ENCODE assay signal across 28 cellular contexts in the genomic region with DNA sequence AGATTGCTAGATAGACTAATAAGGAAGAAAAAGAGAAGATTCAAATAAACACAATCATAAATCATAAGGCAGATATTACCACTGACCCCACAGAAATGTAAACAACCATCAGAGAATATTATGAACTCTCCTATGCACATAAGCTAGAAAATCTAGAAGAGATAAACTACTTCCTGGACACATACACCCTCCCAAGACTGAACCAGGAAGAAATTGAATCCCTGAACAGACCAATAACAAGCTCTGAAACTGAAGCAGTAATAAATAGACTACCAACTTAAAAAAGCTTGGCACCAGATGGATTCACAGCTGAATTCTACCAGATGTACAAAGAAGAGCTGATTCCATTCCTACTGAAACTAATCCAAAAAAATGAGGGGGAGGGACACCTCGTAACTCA. TPM values are rescaled to one million over a fixed set of nuclear protein-coding genes. Genes with fewer than 3 reads are reported as not detected.
DNase-seq lines count a peak whose midpoint lies in the region; ATAC-seq, FAIRE-seq and TF ChIP-seq lines count a peak whose summit lies in the region.
"Had no signal": no experiment of that assay in that cellular context is flagged by ENCODE, and none has a peak within 500 bp of the region (broad histone marks: within the 10 kb centered on the region; RNA-seq: fewer than 3 reads in every experiment).

No MANE protein-coding gene starts in this region.

- no peaks in the 10 kb centered on the region for H3K36me3 Mint-ChIP-seq in activated naive CD8-positive, alpha-beta T cell treated with anti-CD3 and anti-CD28 coated beads, Interleukin-2, amount 50 U/mL, for 24 hours (ENCODE audit: low read depth)
- peaks cover 2% of the 10 kb centered on the region for H3K36me3 Mint-ChIP-seq in activated naive CD8-positive, alpha-beta T cell treated with anti-CD3 and anti-CD28 coated beads for 36 hours
- peaks cover 3% of the 10 kb centered on the region for H3K36me3 Mint-ChIP-seq in chondrocyte (ENCODE audit: low read depth)
- H3K36me3 Mint-ChIP-seq: CD14-positive monocyte; CD4-positive, alpha-beta memory T cell; CD4-positive, CD25-positive, alpha-beta regulatory T cell; CD8-positive, alpha-beta memory T cell had no signal

- no peak for TF ChIP-seq RAD21 in K562 (CRISPR knock-in tag; conservative IDR thresholded peaks at IDR 0.05 in 1 of 2, IDR thresholded peaks at IDR 0.05 in 1 of 2)

- no peak for ATAC-seq in activated naive CD8-positive, alpha-beta T cell treated with anti-CD3 and anti-CD28 coated beads, Interleukin-2, amount 50 U/mL, for 24 hours
- ATAC-seq in K562, result no peak
- ATAC-seq: GM12878 had no signal

- no peak for FAIRE-seq in K562 (lab: Jason Lieb, UNC)
- FAIRE-seq: A204.1, GM12878, GM12892, GM18507 had no signal

- H3K36me3 ChIP-seq in K562 (ENCODE audit: control insufficient read depth, insufficient read depth, low read length) (no peaks in the 10 kb centered on the region), esophagus muscularis mucosa (no peaks in the 10 kb centered on the region)
- H3K36me3 ChIP-seq: BE2C, BLaER1 had no signal

- CTCF ChIA-PET in K562 (lab: Yijun Ruan, JAX; ENCODE audit: low intra/inter-chr PET ratio), result no interaction called here

- TF ChIP-seq POLR2A in K562 (conservative IDR thresholded peaks at IDR 0.05) (no peak), esophagus muscularis mucosa (IDR thresholded peaks at IDR 0.05; ENCODE audit: low read depth) (no peak)

- intact Hi-C loops in K562 (cut with micrococcal nuclease) (no loop called here), esophagus muscularis mucosa (cut with DNase I) (no loop called here)

- H3K4me3 Mint-ChIP-seq in activated naive CD8-positive, alpha-beta T cell treated with anti-CD3 and anti-CD28 coated beads, Interleukin-2, amount 50 U/mL, for 24 hours, result no peak overlapping the region
- H3K4me3 Mint-ChIP-seq in activated naive CD8-positive, alpha-beta T cell treated with anti-CD3 and anti-CD28 coated beads for 36 hours, result no peak overlapping the region
- H3K4me3 Mint-ChIP-seq in chondrocyte (ENCODE audit: unreplicated experiment), result no peak overlapping the region
- H3K4me3 Mint-ChIP-seq: CD14-positive monocyte; CD4-positive, alpha-beta memory T cell; CD4-positive, CD25-positive, alpha-beta regulatory T cell; CD8-positive, alpha-beta memory T cell had no signal

- H3K27me3 ChIP-seq in K562 (ENCODE audit: control insufficient read depth in 2 of 2, insufficient read depth in 2 of 2, low read length in 2 of 2), result 0 out of 5 replicates have a peak, but pooled peaks cover 0 to 6% of the 10 kb centered on the region in 2 experiments
- no peaks in the 10 kb centered on the region for H3K27me3 ChIP-seq in esophagus muscularis mucosa
- H3K27me3 ChIP-seq: BE2C, BLaER1 had no signal

- no peak for DNase-seq in activated naive CD8-positive, alpha-beta T cell treated with anti-CD3 and anti-CD28 coated beads, Interleukin-2, amount 50 U/mL, for 24 hours
- no peak for DNase-seq in activated naive CD8-positive, alpha-beta T cell treated with anti-CD3 and anti-CD28 coated beads for 36 hours
- DNase-seq in K562 (ENCODE audit: extremely low read depth in 1 of 4, low spot score in 3 of 4), result no peak
- DNase-seq in fibroblast of villous mesenchyme (ENCODE audit: low read depth), result peak; percentile 74
- DNase-seq in chondrocyte (ENCODE audit: low spot score), result no peak
- DNase-seq in esophagus muscularis mucosa (ENCODE audit: extremely low spot score), result no peak
- no peak for DNase-seq in epidermal melanocyte (ENCODE audit: insufficient read length, low spot score)
- DNase-seq: 8988T; ACHN; BE2C; C1 segment of cervical spinal cord; CD4-positive, alpha-beta memory T cell; CD4-positive, CD25-positive, alpha-beta regulatory T cell; CD8-positive, alpha-beta memory T cell; COR-L47; DMS 273 treated with DMSO at 0.1 percent for 48 hours; DMS153; DMS53; DMS79; DND-41; EL; GDM1 had no signal

- H3K4me1 ChIP-seq in K562 (replicated peaks in 1 of 2; ENCODE audit: control insufficient read depth in 2 of 2, insufficient read depth in 2 of 2, low read length in 2 of 2) (no peaks in the 10 kb centered on the region), esophagus muscularis mucosa (no peaks in the 10 kb centered on the region)
- H3K4me1 ChIP-seq: BE2C, BLaER1 had no signal

- H3K9me1 ChIP-seq in K562 (ENCODE audit: control insufficient read depth, insufficient read depth, low read length), result no peaks in the 10 kb centered on the region

- POLR2A ChIA-PET in K562 (lab: Yijun Ruan, JAX), result no interaction called here

- no peaks in the 10 kb centered on the region; the same call in 1 of the 2 replicates for H3K9me3 ChIP-seq in K562 (replicated peaks; ENCODE audit: control insufficient read depth, insufficient read depth, low read depth, low read length)
- H3K9me3 ChIP-seq in esophagus muscularis mucosa, result peaks cover 0 to 4% (median 0%) of the 10 kb centered on the region in 4 donors
- H3K9me3 ChIP-seq: BE2C had no signal

- no peak overlapping the region for H3K9ac ChIP-seq in K562 (ENCODE audit: insufficient read depth in 1 of 2, low read depth in 2 of 2, low read length in 2 of 2)
- H3K9ac ChIP-seq: BLaER1 had no signal

- H3K4me1 Mint-ChIP-seq in activated naive CD8-positive, alpha-beta T cell treated with anti-CD3 and anti-CD28 coated beads, Interleukin-2, amount 50 U/mL, for 24 hours, result no peaks in the 10 kb centered on the region
- no peaks in the 10 kb centered on the region for H3K4me1 Mint-ChIP-seq in activated naive CD8-positive, alpha-beta T cell treated with anti-CD3 and anti-CD28 coated beads for 36 hours
- no peaks in the 10 kb centered on the region for H3K4me1 Mint-ChIP-seq in chondrocyte (ENCODE audit: low read depth)
- H3K4me1 Mint-ChIP-seq: CD4-positive, alpha-beta memory T cell; CD4-positive, CD25-positive, alpha-beta regulatory T cell; CD8-positive, alpha-beta memory T cell had no signal

- H2AFZ ChIP-seq in K562 (ENCODE audit: low read depth, low read length), result no peak overlapping the region; the same call in 1 of the 2 replicates

- no peak for TF ChIP-seq EP300 in K562 (IDR thresholded peaks at IDR 0.05; ENCODE audit: low read length)
- TF ChIP-seq EP300 in esophagus muscularis mucosa (IDR thresholded peaks at IDR 0.05), result no peak

- in situ Hi-C loops in K562 (cut with MboI), result no loop called here

- H4K20me1 ChIP-seq in K562 (replicated peaks; ENCODE audit: control insufficient read depth, insufficient read depth, low read length), result no peaks in the 10 kb centered on the region
- H4K20me1 ChIP-seq: BLaER1 had no signal

- no peaks in the 10 kb centered on the region for H3K9me3 Mint-ChIP-seq in activated naive CD8-positive, alpha-beta T cell treated with anti-CD3 and anti-CD28 coated beads, Interleukin-2, amount 50 U/mL, for 24 hours
- H3K9me3 Mint-ChIP-seq in activated naive CD8-positive, alpha-beta T cell treated with anti-CD3 and anti-CD28 coated beads for 36 hours, result peaks cover 5% of the 10 kb centered on the region
- H3K9me3 Mint-ChIP-seq in chondrocyte (ENCODE audit: low read depth), result peaks cover 30% of the 10 kb centered on the region

- peak overlapping the region; percentile 23 for H3K27ac Mint-ChIP-seq in activated naive CD8-positive, alpha-beta T cell treated with anti-CD3 and anti-CD28 coated beads, Interleukin-2, amount 50 U/mL, for 24 hours
- no peak overlapping the region for H3K27ac Mint-ChIP-seq in activated naive CD8-positive, alpha-beta T cell treated with anti-CD3 and anti-CD28 coated beads for 36 hours
- H3K27ac Mint-ChIP-seq in chondrocyte (ENCODE audit: unreplicated experiment), result no peak overlapping the region
- H3K27ac Mint-ChIP-seq: CD14-positive monocyte; CD4-positive, alpha-beta memory T cell; CD4-positive, CD25-positive, alpha-beta regulatory T cell; CD8-positive, alpha-beta memory T cell had no signal

- peaks cover 6% of the 10 kb centered on the region for H3K27me3 Mint-ChIP-seq in activated naive CD8-positive, alpha-beta T cell treated with anti-CD3 and anti-CD28 coated beads, Interleukin-2, amount 50 U/mL, for 24 hours
- peaks cover 6% of the 10 kb centered on the region for H3K27me3 Mint-ChIP-seq in activated naive CD8-positive, alpha-beta T cell treated with anti-CD3 and anti-CD28 coated beads for 36 hours
- peaks cover 40% of the 10 kb centered on the region for H3K27me3 Mint-ChIP-seq in chondrocyte (ENCODE audit: low read depth)

- H3K4me3 ChIP-seq in K562, result no peak overlapping the region
- no peak overlapping the region for H3K4me3 ChIP-seq in fibroblast of villous mesenchyme (ENCODE audit: low read depth, low read length)
- H3K4me3 ChIP-seq in esophagus muscularis mucosa, result no peak overlapping the region
- H3K4me3 ChIP-seq: BLaER1, GM12878 had no signal

- no peaks in the 10 kb centered on the region for H3K79me2 ChIP-seq in K562 (ENCODE audit: control insufficient read depth, insufficient read depth, low read length)

- no TSS peak for BruUV-seq in K562 (replicated peaks; lab: Mats Ljungman, UMichigan)

- H3K4me2 ChIP-seq in K562 (ENCODE audit: insufficient read depth, low read length), result no peak overlapping the region
- H3K4me2 ChIP-seq: BLaER1 had no signal

- WGBS in K562 (ENCODE audit: insufficient coverage, low coverage, missing lambda C conversion rate), result 0% methylated on average over 1 of the region's 1 CpG
- WGBS in esophagus muscularis mucosa, result 60% methylated on average over 1 of the region's 1 CpG

- TF ChIP-seq CTCF in K562 (IDR thresholded peaks at IDR 0.05 in 2 of 3, conservative IDR thresholded peaks at IDR 0.05 in 1 of 3; ENCODE audit: insufficient read depth in 2 of 3, low read depth in 1 of 3, low read length in 3 of 3) (no peak), fibroblast of villous mesenchyme (IDR thresholded peaks at IDR 0.05; ENCODE audit: insufficient read depth, low read depth, low read length) (no peak), chondrocyte (IDR thresholded peaks at IDR 0.05) (no peak), esophagus muscularis mucosa (IDR thresholded peaks at IDR 0.05) (no peak)

- no peak overlapping the region for H3K27ac ChIP-seq in K562 (ENCODE audit: extremely low read depth, low read depth, low read length)
- no peak overlapping the region for H3K27ac ChIP-seq in esophagus muscularis mucosa (replicated peaks in 1 of 4)
- H3K27ac ChIP-seq: BLaER1 had no signal

RNA-seq across cellular contexts. Expression of a gene that starts 24.5 kb away (rescaled TPM):
- total RNA-seq in activated naive CD8-positive, alpha-beta T cell treated with anti-CD3 and anti-CD28 coated beads for 36 hours, result 10 to 100 TPM; 30.3 to 30.6 TPM
- 16.8 and 25.1 TPM in 2 replicates for total RNA-seq in K562 (2011; cell fraction: chromatin; rRNA removed; ENCODE audit: low replicate concordance)
- total RNA-seq in K562 (2011; cell fraction: nucleolus; rRNA removed), result 19.8 and 22.5 TPM in 2 replicates
- 30.4 and 45.0 TPM in 2 replicates for total RNA-seq in K562 (2011; cell fraction: nucleoplasm; rRNA removed)
- 44.8 and 44.9 TPM in 2 replicates for total RNA-seq in K562 (2014; rRNA removed)
- total RNA-seq in K562 (2014; rRNA removed; fragmentation: Illumina TruSeq; extraction: Trizol), result 64.4 and 74.5 TPM in 2 replicates
- total RNA-seq in K562 (2015; rRNA removed; fragmentation: Illumina TruSeq; extraction: Trizol), result 54.4 and 56.9 TPM in 2 replicates
- total RNA-seq in K562 (2021), result 42.2 and 43.4 TPM in 2 replicates
- 60.7 and 77.4 TPM in 2 replicates for polyA plus RNA-seq in K562 (2011; rRNA removed)
- polyA plus RNA-seq in K562 (2011; cell fraction: cytosol; rRNA removed), result 18.7 and 41.1 TPM in 2 replicates
- 14.4 and 34.3 TPM in 2 replicates for polyA plus RNA-seq in K562 (2011; cell fraction: nucleus; rRNA removed)
- polyA plus RNA-seq in K562 (2012), result 38.4 and 42.2 TPM in 2 replicates
- 50.8 and 53.5 TPM in 2 replicates for polyA plus RNA-seq in K562 (2014; fragmentation: Illumina TruSeq; extraction: Trizol)
- 10 to 100 TPM; 79.6 to 90.0 TPM for polyA plus RNA-seq in K562 (2014; fragmentation: Nextera tagmentation; extraction: Ambion mirVana)
- 52.9 and 57.6 TPM in 2 replicates for polyA plus RNA-seq in K562 (2014; rRNA removed)
- polyA minus RNA-seq in K562 (2011; rRNA and poly(A)+ RNA removed), result 37.0 and 57.7 TPM in 2 replicates
- 14.0 and 14.7 TPM in 2 replicates for polyA minus RNA-seq in K562 (2011; cell fraction: cytosol; rRNA and poly(A)+ RNA removed)
- 11.0 and 27.9 TPM in 2 replicates for polyA minus RNA-seq in K562 (2011; cell fraction: nucleus; rRNA and poly(A)+ RNA removed)
- total RNA-seq in fibroblast of villous mesenchyme, result 58.6 and 99.3 TPM in 2 replicates
- 30.5 to 36.3 TPM (median 33.4 TPM) in 3 replicates for total RNA-seq in chondrocyte
- 10 to 100 TPM; 29.2 to 56.1 (median 48.4) TPM for total RNA-seq in esophagus muscularis mucosa
